12 cellular contexts compared by ENCODE assay signal in genomic region chr13:67147257-67148218, GRCh38.
DNase-seq lines count a peak whose midpoint lies in the region; ATAC-seq and TF ChIP-seq lines count a peak whose summit lies in the region.
"Had no signal": no experiment of that assay in that cellular context is flagged by ENCODE, and none has a peak within 500 bp of the region (broad histone marks: within the 10 kb centered on the region; RNA-seq: fewer than 3 reads in every experiment).

No MANE protein-coding gene starts in this region.

- H3K27me3 ChIP-seq in RWPE2 (ENCODE audit: insufficient read depth, poor library complexity, severe bottlenecking) = no peaks in the 10 kb centered on the region
- no peaks in the 10 kb centered on the region for H3K27me3 ChIP-seq in neuron (ENCODE audit: insufficient read depth, low read length)
- H3K27me3 ChIP-seq: colonic mucosa, upper lobe of left lung had no signal

- ATAC-seq in RWPE2 (ENCODE audit: low read depth) = peak; percentile 19; the same call in 1 of the 3 replicates
- ATAC-seq in GM21576 (IDR thresholded peaks at IDR 0.05; ENCODE audit: unreplicated experiment) = no peak

- H3K36me3 ChIP-seq in RWPE2 (ENCODE audit: low read depth) (no peaks in the 10 kb centered on the region), neuron (ENCODE audit: insufficient read depth, low read length) (no peaks in the 10 kb centered on the region)
- H3K36me3 ChIP-seq: colonic mucosa, upper lobe of left lung had no signal

- no peak for TF ChIP-seq CTCF in RWPE2 (IDR thresholded peaks at IDR 0.05; ENCODE audit: poor library complexity, severe bottlenecking)
- no peak for TF ChIP-seq CTCF in fibroblast of the aortic adventitia (IDR thresholded peaks at IDR 0.05; ENCODE audit: insufficient read depth, low read length)

- peak; percentile 74 for DNase-seq in EL
- no peak for DNase-seq in RWPE2 (ENCODE audit: low spot score)
- peak; percentile 74 for DNase-seq in fibroblast of the aortic adventitia (ENCODE audit: low read depth)
- DNase-seq in activated CD8-positive, alpha-beta memory T cell treated with anti-CD3 and anti-CD28 coated beads, Interleukin-2, amount 50 U/mL, for 4 hours = no peak
- no peak for DNase-seq in NK-92 treated with Interleukin-12 subunit alpha and Interleukin-12 subunit beta, amount 100 ng/mL, for 24 hours (lab: John Stamatoyannopoulos, UW)
- no peak for DNase-seq in stimulated activated CD4-positive, alpha-beta T cell treated with anti-CD3 and anti-CD28 coated beads, Interleukin-2, amount 100 ng/mL, for 24 hours
- DNase-seq: colonic mucosa, NCI-H1436 treated with DMSO at 0.1 percent for 48 hours, upper lobe of left lung had no signal

- peaks cover 7% of the 10 kb centered on the region for H3K4me1 ChIP-seq in RWPE2 (ENCODE audit: insufficient read depth, poor library complexity, severe bottlenecking)
- peaks cover 51% of the 10 kb centered on the region for H3K4me1 ChIP-seq in neuron (ENCODE audit: insufficient read depth, low read length)
- H3K4me1 ChIP-seq: colonic mucosa had no signal

- peak overlapping the region; percentile 56 for H2AFZ ChIP-seq in neuron (ENCODE audit: low read depth, low read length)

- no peak overlapping the region for H3K4me3 ChIP-seq in RWPE2 (ENCODE audit: severe bottlenecking)
- no peak overlapping the region for H3K4me3 ChIP-seq in fibroblast of the aortic adventitia (ENCODE audit: low read depth, low read length)
- H3K4me3 ChIP-seq in neuron (ENCODE audit: low read length) = peak overlapping the region; percentile 17
- H3K4me3 ChIP-seq: colonic mucosa, skin epidermis, upper lobe of left lung had no signal

- H3K9me3 ChIP-seq in RWPE2 (ENCODE audit: severe bottlenecking) (no peaks in the 10 kb centered on the region), neuron (ENCODE audit: low read length) (no peaks in the 10 kb centered on the region)
- H3K9me3 ChIP-seq: colonic mucosa, upper lobe of left lung had no signal

- no peak overlapping the region for H3K27ac ChIP-seq in RWPE2 (ENCODE audit: poor library complexity, severe bottlenecking)
- H3K27ac ChIP-seq: colonic mucosa, skin epidermis had no signal

Comparison
In these comparisons a context has a peak if more than half of its experiments do, and no peak if none do; other contexts are left out.
1. DNase-seq: peak in EL (single experiment) and fibroblast of the aortic adventitia (single experiment); none in RWPE2 (single experiment), activated CD8-positive, alpha-beta memory T cell treated with anti-CD3 and anti-CD28 coated beads, Interleukin-2, amount 50 U/mL, for 4 hours (single experiment), NK-92 treated with Interleukin-12 subunit alpha and Interleukin-12 subunit beta, amount 100 ng/mL, for 24 hours (single experiment) and stimulated activated CD4-positive, alpha-beta T cell treated with anti-CD3 and anti-CD28 coated beads, Interleukin-2, amount 100 ng/mL, for 24 hours (0 of 2).